ENCODE assay signal across 8 cellular contexts in genomic region chr1:50620680-50621329, GRCh38.
DNase-seq lines count a peak whose midpoint lies in the region; ATAC-seq, FAIRE-seq and TF ChIP-seq lines count a peak whose summit lies in the region.

No MANE protein-coding gene starts in this region.

- intact Hi-C loops in Calu3 (cut with micrococcal nuclease; ENCODE audit: unreplicated experiment): loop anchor here (1.0 kb wide), 1 partner anchor 83 kb away; no protein-coding TSS in a partner anchor
- intact Hi-C loops in CD4-positive, alpha-beta memory T cell (cut with micrococcal nuclease): no loop called here

- no peak for ATAC-seq in GM21367 (IDR thresholded peaks at IDR 0.05; ENCODE audit: unreplicated experiment)

- peak; percentile 85 for DNase-seq in Calu3
- DNase-seq in astrocyte (ENCODE audit: low read depth): peak; percentile 40
- DNase-seq in NK-92 treated with Interleukin-12 subunit alpha and Interleukin-12 subunit beta, amount 100 ng/mL, for 24 hours (lab: John Stamatoyannopoulos, UW): no peak
- DNase-seq in middle frontal gyrus (ENCODE audit: extremely low spot score, low spot score): no peak
- DNase-seq in CD4-positive, alpha-beta memory T cell: no peak

- H3K79me2 ChIP-seq in astrocyte (ENCODE audit: insufficient read depth, low read length): no peaks in the 10 kb centered on the region

- H3K4me1 Mint-ChIP-seq in Calu3 (ENCODE audit: low read depth, unreplicated experiment) (peaks cover 15% of the 10 kb centered on the region), astrocyte (ENCODE audit: low read depth, unreplicated experiment) (no peaks in the 10 kb centered on the region)
- H3K4me1 Mint-ChIP-seq in CD4-positive, alpha-beta memory T cell: peaks cover 0 to 1% (median 0%) of the 10 kb centered on the region in 4 donors

- no peak overlapping the region for H3K4me3 ChIP-seq in astrocyte (ENCODE audit: insufficient read depth, low read depth, low read length)
- no peak overlapping the region for H3K4me3 ChIP-seq in liver (ENCODE audit: low read depth in 1 of 3, low read length in 3 of 3)
- H3K4me3 ChIP-seq in CD4-positive, alpha-beta memory T cell (ENCODE audit: low read length in 2 of 2): no peak overlapping the region

- peak overlapping the region; percentile 63 for H3K4me3 Mint-ChIP-seq in Calu3 (ENCODE audit: low read depth, unreplicated experiment)
- H3K4me3 Mint-ChIP-seq in astrocyte (ENCODE audit: unreplicated experiment): no peak overlapping the region
- H3K4me3 Mint-ChIP-seq in CD4-positive, alpha-beta memory T cell: no peak overlapping the region

- H3K27ac ChIP-seq in astrocyte (ENCODE audit: low read depth, low read length): peak overlapping the region; percentile 3
- H3K27ac ChIP-seq in liver (ENCODE audit: low read depth in 1 of 2, low read length in 2 of 2): no peak overlapping the region
- H3K27ac ChIP-seq in CD4-positive, alpha-beta memory T cell (ENCODE audit: low read depth, low read length): no peak overlapping the region

- H3K4me1 ChIP-seq in astrocyte (ENCODE audit: insufficient read depth, low read length) (peaks cover 6% of the 10 kb centered on the region), liver (ENCODE audit: control insufficient read depth in 4 of 4, insufficient read depth in 4 of 4, low read length in 3 of 4) (no peaks in the 10 kb centered on the region)
- no peaks in the 10 kb centered on the region for H3K4me1 ChIP-seq in CD4-positive, alpha-beta memory T cell (ENCODE audit: insufficient read depth, low read length)

- H3K4me2 ChIP-seq in astrocyte (ENCODE audit: low read length): peak overlapping the region; percentile 33

- H2AFZ ChIP-seq in astrocyte (ENCODE audit: low read depth, low read length): peak overlapping the region; percentile 45

- no TSS peak for BruUV-seq in Calu3 (replicated peaks; lab: Mats Ljungman, UMichigan)

- H3K9me3 Mint-ChIP-seq in Calu3 (ENCODE audit: low read depth, unreplicated experiment): no peaks in the 10 kb centered on the region
- H3K9me3 Mint-ChIP-seq in astrocyte (ENCODE audit: unreplicated experiment): peaks cover 4% of the 10 kb centered on the region
- peaks cover 0 to 10% (median 2%) of the 10 kb centered on the region in 8 donors for H3K9me3 Mint-ChIP-seq in CD4-positive, alpha-beta memory T cell

- POLR2A ChIA-PET in CD4-positive, alpha-beta memory T cell (lab: Charles Lee; ENCODE audit: partially characterized antibody): no interaction called here

- H3K9ac ChIP-seq in astrocyte (ENCODE audit: low read length) (no peak overlapping the region), liver (ENCODE audit: low read depth in 1 of 2, low read length in 2 of 2) (no peak overlapping the region)

- 90% methylated on average over 6 of the region's 6 CpGs for WGBS in liver

- H3K27me3 ChIP-seq in astrocyte (ENCODE audit: insufficient read depth, low read length) (no peaks in the 10 kb centered on the region), liver (ENCODE audit: control insufficient read depth in 4 of 4, insufficient read depth in 4 of 4, low read length in 3 of 4) (no peaks in the 10 kb centered on the region)
- no peaks in the 10 kb centered on the region for H3K27me3 ChIP-seq in CD4-positive, alpha-beta memory T cell (ENCODE audit: insufficient read depth, low read length)

- H3K36me3 Mint-ChIP-seq in Calu3 (ENCODE audit: insufficient read depth, unreplicated experiment) (peaks cover 12% of the 10 kb centered on the region), astrocyte (ENCODE audit: low read depth, unreplicated experiment) (no peaks in the 10 kb centered on the region)
- peaks cover 10 to 34% of the 10 kb centered on the region in 2 donors for H3K36me3 Mint-ChIP-seq in CD4-positive, alpha-beta memory T cell

- peak; percentile 56 for TF ChIP-seq CTCF in Calu3 (IDR thresholded peaks at IDR 0.05; ENCODE audit: unreplicated experiment)
- TF ChIP-seq CTCF in astrocyte (IDR thresholded peaks at IDR 0.05; ENCODE audit: insufficient read depth, low read depth, low read length): peak; percentile 50
- TF ChIP-seq CTCF in liver (IDR thresholded peaks at IDR 0.05; ENCODE audit: low read depth, low read length, missing input control): peak; percentile 38

- CTCF ChIA-PET in Calu3 (lab: Charles Lee): interaction anchor here (0.7 to 1.9 kb wide), 19 partner anchors 11 to 834 kb away, joined by 3 to 51 read pairs (median 4); no protein-coding TSS in a partner anchor
- CTCF ChIA-PET in CD4-positive, alpha-beta memory T cell (lab: Charles Lee; ENCODE audit: partially characterized antibody): interaction anchor here (0.6 to 1.5 kb wide), 3 partner anchors 8 to 75 kb away, joined by 3 read pairs; no protein-coding TSS in a partner anchor

- no peaks in the 10 kb centered on the region for H4K20me1 ChIP-seq in astrocyte (ENCODE audit: insufficient read depth, low read length)

- peak; percentile 42; the same call in 1 of the 2 replicates for TF ChIP-seq EP300 in Ishikawa (IDR thresholded peaks at IDR 0.05; ENCODE audit: borderline replicate concordance)

- H3K27ac Mint-ChIP-seq in Calu3 (ENCODE audit: unreplicated experiment) (peak overlapping the region; percentile 90), astrocyte (ENCODE audit: unreplicated experiment) (no peak overlapping the region)
- H3K27ac Mint-ChIP-seq in CD4-positive, alpha-beta memory T cell: peak overlapping the region in 1 of 7 donors; percentile 59

- peak; percentile 69 for TF ChIP-seq RAD21 in Ishikawa (IDR thresholded peaks at IDR 0.05; ENCODE audit: low read depth)
- peak; percentile 59 to 78 for TF ChIP-seq RAD21 in liver (IDR thresholded peaks at IDR 0.05)

- FAIRE-seq in astrocyte (lab: Jason Lieb, UNC): no peak

- H3K9me3 ChIP-seq in astrocyte (ENCODE audit: insufficient read depth, low read depth, low read length) (no peaks in the 10 kb centered on the region), liver (ENCODE audit: control insufficient read depth in 4 of 4, low read length in 3 of 4) (no peaks in the 10 kb centered on the region)
- H3K9me3 ChIP-seq in CD4-positive, alpha-beta memory T cell (ENCODE audit: control insufficient read depth in 1 of 2, low read length in 2 of 2): no peaks in the 10 kb centered on the region

- no peaks in the 10 kb centered on the region for H3K36me3 ChIP-seq in astrocyte (ENCODE audit: insufficient read depth, low read length)
- H3K36me3 ChIP-seq in liver (ENCODE audit: control insufficient read depth in 4 of 4, insufficient read depth in 3 of 4, low read depth in 1 of 4, low read length in 3 of 4): no peaks in the 10 kb centered on the region
- no peaks in the 10 kb centered on the region for H3K36me3 ChIP-seq in CD4-positive, alpha-beta memory T cell (ENCODE audit: insufficient read depth, low read length)

- no peaks in the 10 kb centered on the region for H3K27me3 Mint-ChIP-seq in Calu3 (ENCODE audit: unreplicated experiment)
- no peaks in the 10 kb centered on the region for H3K27me3 Mint-ChIP-seq in astrocyte (ENCODE audit: low read depth, unreplicated experiment)
- no peaks in the 10 kb centered on the region for H3K27me3 Mint-ChIP-seq in CD4-positive, alpha-beta memory T cell

TF ChIP-seq in Ishikawa, 13 proteins besides CTCF, POLR2A, EP300 and RAD21:
- TF ChIP-seq TCF12 (IDR thresholded peaks at IDR 0.05; ENCODE audit: low read depth): no peak; the same call in 1 of the 2 replicates
- TF ChIP-seq CEBPB (IDR thresholded peaks at IDR 0.05): no peak
- TF ChIP-seq NFIC (IDR thresholded peaks at IDR 0.05): peak; percentile 77
- TF ChIP-seq TEAD4 (IDR thresholded peaks at IDR 0.05): peak; percentile 43

TF ChIP-seq in liver, 16 proteins besides CTCF, POLR2A, EP300 and RAD21 (continues in another document):
- TF ChIP-seq JUND (IDR thresholded peaks at IDR 0.05) (no peak), RXRA (IDR thresholded peaks at IDR 0.05) (no peak), ATF3 (IDR thresholded peaks at IDR 0.05) (no peak), TAF1 (conservative IDR thresholded peaks at IDR 0.05) (no peak), ZBTB33 (IDR thresholded peaks at IDR 0.05) (no peak), NR2F2 (IDR thresholded peaks at IDR 0.05) (no peak), GABPA (IDR thresholded peaks at IDR 0.05 in 1 of 2, conservative IDR thresholded peaks at IDR 0.05 in 1 of 2) (no peak)

Comparison
In these comparisons a context has a peak if more than half of its experiments do, and no peak if none do; other contexts are left out.
1. DNase-seq: peak in Calu3 (single experiment) and astrocyte (single experiment); none in NK-92 treated with Interleukin-12 subunit alpha and Interleukin-12 subunit beta, amount 100 ng/mL, for 24 hours (single experiment), middle frontal gyrus (single experiment) and CD4-positive, alpha-beta memory T cell (0 of 5).
2. Peak in every context shown above with its lines, with median percentiles within 50 percentile points of each other: CTCF ChIP-seq.